ENCODE assay signal across 8 cellular contexts in genomic region chr12:51593539-51593938, GRCh38. TPM values are rescaled to one million over a fixed set of nuclear protein-coding genes. Genes with fewer than 3 reads are reported as not detected.
DNase-seq lines count a peak whose midpoint lies in the region; ATAC-seq and TF ChIP-seq lines count a peak whose summit lies in the region.

No MANE protein-coding gene starts in this region.

- no peaks in the 10 kb centered on the region for H3K36me3 Mint-ChIP-seq in activated naive CD8-positive, alpha-beta T cell treated with anti-CD3 and anti-CD28 coated beads, Interleukin-2, amount 10 ng/mL, durations not matched to agents 7 days and 5 days

- H3K4me1 Mint-ChIP-seq in activated naive CD8-positive, alpha-beta T cell treated with anti-CD3 and anti-CD28 coated beads, Interleukin-2, amount 10 ng/mL, durations not matched to agents 7 days and 5 days, result peaks cover 14% of the 10 kb centered on the region

- H3K27ac Mint-ChIP-seq in activated naive CD8-positive, alpha-beta T cell treated with anti-CD3 and anti-CD28 coated beads, Interleukin-2, amount 10 ng/mL, durations not matched to agents 7 days and 5 days, result no peak overlapping the region

- POLR2A ChIA-PET in activated naive CD8-positive, alpha-beta T cell treated with anti-CD3 and anti-CD28 coated beads, Interleukin-2, amount 10 ng/mL, durations not matched to agents 7 days and 5 days (lab: Charles Lee), result interaction anchor here (0.7 kb wide), 1 partner anchor 55 kb away, joined by 3 read pairs; no protein-coding TSS in a partner anchor

- DNase-seq in AG20443 (ENCODE audit: low spot score), result peak; percentile 63
- DNase-seq in activated naive CD8-positive, alpha-beta T cell treated with anti-CD3 and anti-CD28 coated beads, Interleukin-2, amount 10 ng/mL, durations not matched to agents 7 days and 5 days, result peak; percentile 34
- DNase-seq in left lobe of liver (ENCODE audit: low spot score), result no peak
- no peak for DNase-seq in NCI-H146 treated with DMSO at 0.1 percent for 48 hours (lab: John Stamatoyannopoulos, UW; ENCODE audit: unreplicated experiment)

- TF ChIP-seq EP300 in Ishikawa (IDR thresholded peaks at IDR 0.05; ENCODE audit: borderline replicate concordance), result no peak

- no peak overlapping the region for H3K4me3 Mint-ChIP-seq in activated naive CD8-positive, alpha-beta T cell treated with anti-CD3 and anti-CD28 coated beads, Interleukin-2, amount 10 ng/mL, durations not matched to agents 7 days and 5 days

- no peak for TF ChIP-seq RAD21 in Ishikawa (IDR thresholded peaks at IDR 0.05; ENCODE audit: low read depth)

- ATAC-seq in activated naive CD8-positive, alpha-beta T cell treated with anti-CD3 and anti-CD28 coated beads, Interleukin-2, amount 10 ng/mL, durations not matched to agents 7 days and 5 days (ENCODE audit: low read depth), result no peak
- peak; percentile 56 for ATAC-seq in left lobe of liver
- no peak for ATAC-seq in GM21723 (IDR thresholded peaks at IDR 0.05; ENCODE audit: unreplicated experiment)
- no peak for ATAC-seq in HG03280 (IDR thresholded peaks at IDR 0.05; ENCODE audit: unreplicated experiment)
- ATAC-seq in GM19463 (IDR thresholded peaks at IDR 0.05; ENCODE audit: unreplicated experiment), result no peak

- H3K27me3 Mint-ChIP-seq in activated naive CD8-positive, alpha-beta T cell treated with anti-CD3 and anti-CD28 coated beads, Interleukin-2, amount 10 ng/mL, durations not matched to agents 7 days and 5 days, result peaks cover 54% of the 10 kb centered on the region

- no peaks in the 10 kb centered on the region for H3K9me3 Mint-ChIP-seq in activated naive CD8-positive, alpha-beta T cell treated with anti-CD3 and anti-CD28 coated beads, Interleukin-2, amount 10 ng/mL, durations not matched to agents 7 days and 5 days

TF ChIP-seq in Ishikawa, 13 proteins besides CTCF, POLR2A, EP300 and RAD21:
- TF ChIP-seq TAF1 (IDR thresholded peaks at IDR 0.05; ENCODE audit: low read depth), result no peak
- TF ChIP-seq, protein P1, sequence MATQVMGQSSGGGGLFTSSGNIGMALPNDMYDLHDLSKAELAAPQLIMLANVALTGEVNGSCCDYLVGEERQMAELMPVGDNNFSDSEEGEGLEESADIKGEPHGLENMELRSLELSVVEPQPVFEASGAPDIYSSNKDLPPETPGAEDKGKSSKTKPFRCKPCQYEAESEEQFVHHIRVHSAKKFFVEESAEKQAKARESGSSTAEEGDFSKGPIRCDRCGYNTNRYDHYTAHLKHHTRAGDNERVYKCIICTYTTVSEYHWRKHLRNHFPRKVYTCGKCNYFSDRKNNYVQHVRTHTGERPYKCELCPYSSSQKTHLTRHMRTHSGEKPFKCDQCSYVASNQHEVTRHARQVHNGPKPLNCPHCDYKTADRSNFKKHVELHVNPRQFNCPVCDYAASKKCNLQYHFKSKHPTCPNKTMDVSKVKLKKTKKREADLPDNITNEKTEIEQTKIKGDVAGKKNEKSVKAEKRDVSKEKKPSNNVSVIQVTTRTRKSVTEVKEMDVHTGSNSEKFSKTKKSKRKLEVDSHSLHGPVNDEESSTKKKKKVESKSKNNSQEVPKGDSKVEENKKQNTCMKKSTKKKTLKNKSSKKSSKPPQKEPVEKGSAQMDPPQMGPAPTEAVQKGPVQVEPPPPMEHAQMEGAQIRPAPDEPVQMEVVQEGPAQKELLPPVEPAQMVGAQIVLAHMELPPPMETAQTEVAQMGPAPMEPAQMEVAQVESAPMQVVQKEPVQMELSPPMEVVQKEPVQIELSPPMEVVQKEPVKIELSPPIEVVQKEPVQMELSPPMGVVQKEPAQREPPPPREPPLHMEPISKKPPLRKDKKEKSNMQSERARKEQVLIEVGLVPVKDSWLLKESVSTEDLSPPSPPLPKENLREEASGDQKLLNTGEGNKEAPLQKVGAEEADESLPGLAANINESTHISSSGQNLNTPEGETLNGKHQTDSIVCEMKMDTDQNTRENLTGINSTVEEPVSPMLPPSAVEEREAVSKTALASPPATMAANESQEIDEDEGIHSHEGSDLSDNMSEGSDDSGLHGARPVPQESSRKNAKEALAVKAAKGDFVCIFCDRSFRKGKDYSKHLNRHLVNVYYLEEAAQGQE (IDR thresholded peaks at IDR 0.05; ENCODE audit: low read depth), result peak; percentile 88

RNA-seq across cellular contexts. Expression of gene SCN8A, which starts 2.5 kb away (rescaled TPM):
- 1 to 10 TPM in 1 of 2 experiments, under 1 TPM in 1; 0.96 to 1.3 TPM for total RNA-seq in activated naive CD8-positive, alpha-beta T cell treated with anti-CD3 and anti-CD28 coated beads, Interleukin-2, amount 10 ng/mL, durations not matched to agents 7 days and 5 days
- total RNA-seq in left lobe of liver, result 5.3 TPM

Comparison
In these comparisons a context has a peak if more than half of its experiments do, and no peak if none do; other contexts are left out.
1. DNase-seq: peak in AG20443 (single experiment) and activated naive CD8-positive, alpha-beta T cell treated with anti-CD3 and anti-CD28 coated beads, Interleukin-2, amount 10 ng/mL, durations not matched to agents 7 days and 5 days (single experiment); none in left lobe of liver (single experiment) and NCI-H146 treated with DMSO at 0.1 percent for 48 hours (single experiment).